In genomic region chr17:37047631-37048104, GRCh38 we compare ENCODE assay signal across 8 cellular contexts.
DNase-seq lines count a peak whose midpoint lies in the region; ATAC-seq and TF ChIP-seq lines count a peak whose summit lies in the region.

No MANE protein-coding gene starts in this region.

- POLR2A ChIA-PET in A673 (lab: Charles Lee; ENCODE audit: low non-redundant PET) (no interaction called here), WTC11 (lab: Charles Lee) (no interaction called here)

- ATAC-seq in WTC11 (peak; percentile 85), HG02852 (IDR thresholded peaks at IDR 0.05; ENCODE audit: unreplicated experiment) (no peak)

- CTCF ChIA-PET in A673 (lab: Charles Lee) (interaction anchor here (0.6 to 1.0 kb wide), 2 partner anchors 422 to 445 kb away, joined by 4 to 7 read pairs; no protein-coding TSS in a partner anchor), WTC11 (lab: Charles Lee) (interaction anchor here (0.6 to 3.5 kb wide), 47 partner anchors 9 to 456 kb away, joined by 3 to 30 read pairs (median 5); partner anchors contain the start of genes AATF, DHRS11, LHX1 and MRM1)

- H3K27ac ChIP-seq in A673 (ENCODE audit: low read depth, low read length, poor library complexity, severe bottlenecking): no peak overlapping the region
- H3K27ac ChIP-seq in breast epithelium: no peak overlapping the region

- H3K36me3 ChIP-seq in A673 (ENCODE audit: insufficient read depth, low read length, poor library complexity, severe bottlenecking) (no peaks in the 10 kb centered on the region), breast epithelium (no peaks in the 10 kb centered on the region)

- no TSS peak for BruUV-seq in A673 (replicated peaks; lab: Mats Ljungman, UMichigan)

- H3K9me3 ChIP-seq in A673 (ENCODE audit: low read depth, low read length, poor library complexity, severe bottlenecking): no peaks in the 10 kb centered on the region
- H3K9me3 ChIP-seq in breast epithelium: no peaks in the 10 kb centered on the region

- no peak for TF ChIP-seq POLR2A in breast epithelium (IDR thresholded peaks at IDR 0.05)

- intact Hi-C loops in A673 (cut with micrococcal nuclease; ENCODE audit: unreplicated experiment): loop anchor here (1.0 kb wide), 1 partner anchor 418 kb away; no protein-coding TSS in a partner anchor
- intact Hi-C loops in breast epithelium (cut with DNase I; ENCODE audit: low total_unique reads): loop anchor here (10.0 kb wide), 1 partner anchor 423 kb away; no protein-coding TSS in a partner anchor

- H3K27me3 ChIP-seq in A673 (replicated peaks; ENCODE audit: insufficient read depth, low read depth, low read length, poor library complexity) (no peaks in the 10 kb centered on the region), breast epithelium (no peaks in the 10 kb centered on the region)

- H3K27me3 Mint-ChIP-seq in WTC11 (ENCODE audit: low read depth) (no peaks in the 10 kb centered on the region), immature natural killer cell (ENCODE audit: low read depth in 3 of 3) (peaks cover 0 to 2% (median 2%) of the 10 kb centered on the region in 3 donors)

- H3K4me3 Mint-ChIP-seq in WTC11: no peak overlapping the region
- peak overlapping the region in 1 of 5 donors; percentile 11 for H3K4me3 Mint-ChIP-seq in immature natural killer cell

- DNase-seq in A673 (ENCODE audit: low spot score) (peak; percentile 78), GOT3 (lab: John Stamatoyannopoulos, UW) (peak; percentile 11), NCI-H2227 treated with DMSO at 0.1 percent for 48 hours (lab: John Stamatoyannopoulos, UW) (peak; percentile 88), WTC11 (ENCODE audit: low spot score) (peak; percentile 92), breast epithelium (ENCODE audit: low spot score in 2 of 2) (peak; percentile 54 to 81), immature natural killer cell (peak; percentile 49 to 66 (median 60))
- peak; percentile 86 for DNase-seq in stimulated activated CD4-positive, alpha-beta T cell treated with anti-CD3 and anti-CD28 coated beads, Interleukin-15, amount 100 ng/mL, for 24 hours

- H3K4me1 ChIP-seq in A673 (ENCODE audit: insufficient read depth, low read length, poor library complexity, severe bottlenecking) (no peaks in the 10 kb centered on the region), breast epithelium (no peaks in the 10 kb centered on the region)

- H3K27ac Mint-ChIP-seq in WTC11 (peak overlapping the region; percentile 82), immature natural killer cell (peak overlapping the region in 5 of 6 donors; percentile 6 to 86 (median 67))

- no peak overlapping the region for H3K4me3 ChIP-seq in A673 (ENCODE audit: low read depth, low read length, poor library complexity, severe bottlenecking)
- H3K4me3 ChIP-seq in breast epithelium: no peak overlapping the region

- H3K9me3 Mint-ChIP-seq in WTC11 (peaks cover 3% of the 10 kb centered on the region), immature natural killer cell (no peaks in the 10 kb centered on the region)

- H3K36me3 Mint-ChIP-seq in WTC11: peaks cover 3% of the 10 kb centered on the region
- H3K36me3 Mint-ChIP-seq in immature natural killer cell: peaks cover 4 to 25% (median 4%) of the 10 kb centered on the region in 3 donors

- peaks cover 57% of the 10 kb centered on the region for H3K4me1 Mint-ChIP-seq in WTC11
- H3K4me1 Mint-ChIP-seq in immature natural killer cell: peaks cover 11 to 15% of the 10 kb centered on the region in 2 donors

- TF ChIP-seq CTCF in A673 (conservative IDR thresholded peaks at IDR 0.05; ENCODE audit: low read depth, low read length) (peak; percentile 77), WTC11 (IDR thresholded peaks at IDR 0.05) (peak; percentile 85), breast epithelium (IDR thresholded peaks at IDR 0.05) (peak; percentile 55 to 82 (median 77))

TF ChIP-seq in WTC11, 78 proteins besides CTCF, POLR2A, EP300 and RAD21:
- no peak for TF ChIP-seq GRHL2 (CRISPR knock-in tag; IDR thresholded peaks at IDR 0.05; ENCODE audit: insufficient replicate concordance, severe bottlenecking)
- no peak for TF ChIP-seq NR2C2 (CRISPR knock-in tag; IDR thresholded peaks at IDR 0.05)
- TF ChIP-seq JUN (CRISPR knock-in tag; IDR thresholded peaks at IDR 0.05): no peak
- no peak for TF ChIP-seq ESRRA (CRISPR knock-in tag; IDR thresholded peaks at IDR 0.05; ENCODE audit: borderline replicate concordance)
- no peak for TF ChIP-seq SMAD4 (CRISPR knock-in tag; IDR thresholded peaks at IDR 0.05)
- TF ChIP-seq ZNF263 (CRISPR knock-in tag; IDR thresholded peaks at IDR 0.05; ENCODE audit: low read depth): peak; percentile 52; the same call in 1 of the 2 replicates
- TF ChIP-seq ZMAT4 (CRISPR knock-in tag; IDR thresholded peaks at IDR 0.05): no peak

Comparison
In these comparisons a context has a peak if more than half of its experiments do, and no peak if none do; other contexts are left out.
1. DNase-seq: peak in every context shown above with its lines; median percentile 92 in WTC11; 88 in NCI-H2227 treated with DMSO at 0.1 percent for 48 hours; 86 in stimulated activated CD4-positive, alpha-beta T cell treated with anti-CD3 and anti-CD28 coated beads, Interleukin-15, amount 100 ng/mL, for 24 hours; 78 in A673; 68 in breast epithelium; 60 in immature natural killer cell; 11 in GOT3.